8 cellular contexts compared by ENCODE assay signal in genomic region chr1:155003766-155004351, GRCh38. TPM values are rescaled to one million over a fixed set of nuclear protein-coding genes. Genes with fewer than 3 reads are reported as not detected.
A peak's percentile ranks its signal among the peaks of the same experiment; 100 is the strongest.
DNase-seq lines count a peak whose midpoint lies in the region; ATAC-seq, FAIRE-seq and TF ChIP-seq lines count a peak whose summit lies in the region.

No MANE protein-coding gene starts in this region.

- H3K27me3 ChIP-seq in left lung: no peaks in the 10 kb centered on the region
- no peaks in the 10 kb centered on the region for H3K27me3 ChIP-seq in stomach smooth muscle (ENCODE audit: control insufficient read depth in 1 of 2, insufficient read depth in 2 of 2, low read length in 2 of 2)

- peaks cover 57% of the 10 kb centered on the region for H3K4me1 Mint-ChIP-seq in activated CD4-positive, alpha-beta T cell treated with anti-CD3 and anti-CD28 coated beads, Interleukin-2, amount 10 ng/mL, durations not matched to agents 7 days and 5 days

- H3K4me3 ChIP-seq in coronary artery (peak overlapping the region; percentile 94), left lung (peak overlapping the region; percentile 91 to 96), stomach smooth muscle (ENCODE audit: low read length in 2 of 2) (peak overlapping the region; percentile 94 to 95)

- intact Hi-C loops in left lung (cut with DNase I): no loop called here

- no peaks in the 10 kb centered on the region for H3K9me3 Mint-ChIP-seq in activated CD4-positive, alpha-beta T cell treated with anti-CD3 and anti-CD28 coated beads, Interleukin-2, amount 10 ng/mL, durations not matched to agents 7 days and 5 days

- TF ChIP-seq CTCF in coronary artery (IDR thresholded peaks at IDR 0.05) (no peak), left lung (IDR thresholded peaks at IDR 0.05) (no peak)

- CTCF ChIA-PET in activated CD4-positive, alpha-beta T cell treated with anti-CD3 and anti-CD28 coated beads, Interleukin-2, amount 10 ng/mL, durations not matched to agents 7 days and 5 days (lab: Charles Lee): interaction anchor here (0.8 to 13.0 kb wide), 3 partner anchors 11 to 68 kb away, joined by 3 to 184 read pairs (median 4); partner anchors contain the start of genes FLAD1 and PMVK

- POLR2A ChIA-PET in activated CD4-positive, alpha-beta T cell treated with anti-CD3 and anti-CD28 coated beads, Interleukin-2, amount 10 ng/mL, durations not matched to agents 7 days and 5 days (lab: Charles Lee): no interaction called here

- H3K36me3 ChIP-seq in left lung (no peaks in the 10 kb centered on the region), stomach smooth muscle (ENCODE audit: control insufficient read depth in 2 of 2, insufficient read depth in 2 of 2, low read length in 2 of 2) (no peaks in the 10 kb centered on the region)

- peak overlapping the region; percentile 89 to 95 for H3K9ac ChIP-seq in stomach smooth muscle (ENCODE audit: low read length in 2 of 2)

- H3K27ac ChIP-seq in coronary artery (peak overlapping the region; percentile 93 to 98), left lung (peak overlapping the region; percentile 91 to 95), stomach smooth muscle (ENCODE audit: low read length) (peak overlapping the region; percentile 94)

- DNase-seq in activated CD4-positive, alpha-beta T cell treated with anti-CD3 and anti-CD28 coated beads, Interleukin-2, amount 10 ng/mL, durations not matched to agents 7 days and 5 days: no peak
- no peak for DNase-seq in activated CD4-positive, alpha-beta T cell treated with anti-CD3 and anti-CD28 coated beads, Interleukin-2, amount 50 U/mL, for 1 hour
- DNase-seq in RCC 7860 (ENCODE audit: low spot score) (peak; percentile 55), coronary artery (ENCODE audit: low spot score) (peak; percentile 88), left lung (peak; percentile 75 to 92)

- peaks cover 46 to 66% of the 10 kb centered on the region in 2 donors for H3K4me1 ChIP-seq in left lung
- peaks cover 65% of the 10 kb centered on the region for H3K4me1 ChIP-seq in stomach smooth muscle (ENCODE audit: control insufficient read depth, insufficient read depth, low read length)

- no peaks in the 10 kb centered on the region for H3K27me3 Mint-ChIP-seq in activated CD4-positive, alpha-beta T cell treated with anti-CD3 and anti-CD28 coated beads, Interleukin-2, amount 10 ng/mL, durations not matched to agents 7 days and 5 days

- peak overlapping the region; percentile 93 for H3K27ac Mint-ChIP-seq in activated CD4-positive, alpha-beta T cell treated with anti-CD3 and anti-CD28 coated beads, Interleukin-2, amount 10 ng/mL, durations not matched to agents 7 days and 5 days

- no peak for FAIRE-seq in RCC 7860 (lab: Jason Lieb, UNC)

- no peak for ATAC-seq in left lung
- ATAC-seq in GM18873 (IDR thresholded peaks at IDR 0.05; ENCODE audit: low FRiP score, unreplicated experiment): no peak
- no peak for ATAC-seq in HG03039 (IDR thresholded peaks at IDR 0.05; ENCODE audit: unreplicated experiment)

- H3K9me3 ChIP-seq in left lung: no peaks in the 10 kb centered on the region
- no peaks in the 10 kb centered on the region for H3K9me3 ChIP-seq in stomach smooth muscle (ENCODE audit: control insufficient read depth in 2 of 2, low read length in 2 of 2)

- peak overlapping the region; percentile 96 for H3K4me3 Mint-ChIP-seq in activated CD4-positive, alpha-beta T cell treated with anti-CD3 and anti-CD28 coated beads, Interleukin-2, amount 10 ng/mL, durations not matched to agents 7 days and 5 days

- peaks cover 18% of the 10 kb centered on the region for H3K36me3 Mint-ChIP-seq in activated CD4-positive, alpha-beta T cell treated with anti-CD3 and anti-CD28 coated beads, Interleukin-2, amount 10 ng/mL, durations not matched to agents 7 days and 5 days (ENCODE audit: low read depth)

RNA-seq across cellular contexts. Expression of gene ZBTB7B, which starts 1.3 kb away (rescaled TPM):
- 100 to 1,000 TPM; 112 to 127 TPM for total RNA-seq in activated CD4-positive, alpha-beta T cell treated with anti-CD3 and anti-CD28 coated beads, Interleukin-2, amount 10 ng/mL, durations not matched to agents 7 days and 5 days
- total RNA-seq in left lung: 100 to 1,000 TPM in 1 of 2 donors, 10 to 100 TPM in 1; 60.5 to 104 TPM

RNA-seq across cellular contexts. Expression of gene LENEP, which starts 10.5 kb away (rescaled TPM):
- 1 to 10 TPM in 1 of 2 experiments, under 1 TPM in 1; 0.85 to 1.0 TPM for total RNA-seq in activated CD4-positive, alpha-beta T cell treated with anti-CD3 and anti-CD28 coated beads, Interleukin-2, amount 10 ng/mL, durations not matched to agents 7 days and 5 days
- under 1 TPM in 1 of 2 donors, not detected in 1; 0.52 TPM for total RNA-seq in left lung

RNA-seq across cellular contexts. Expression of gene FLAD1, which starts 20.7 kb away (rescaled TPM):
- 10 to 100 TPM; 41.2 to 41.3 TPM for total RNA-seq in activated CD4-positive, alpha-beta T cell treated with anti-CD3 and anti-CD28 coated beads, Interleukin-2, amount 10 ng/mL, durations not matched to agents 7 days and 5 days
- total RNA-seq in left lung: 10 to 100 TPM; 26.4 to 39.9 TPM

RNA-seq across cellular contexts. Expression of gene CKS1B, which starts 29.4 kb away (rescaled TPM):
- 100 to 1,000 TPM; 147 to 157 TPM for total RNA-seq in activated CD4-positive, alpha-beta T cell treated with anti-CD3 and anti-CD28 coated beads, Interleukin-2, amount 10 ng/mL, durations not matched to agents 7 days and 5 days
- 10 to 100 TPM; 29.7 to 40.8 TPM for total RNA-seq in left lung

RNA-seq across cellular contexts. Expression of gene DCST2, which starts 29.7 kb away (rescaled TPM):
- total RNA-seq in activated CD4-positive, alpha-beta T cell treated with anti-CD3 and anti-CD28 coated beads, Interleukin-2, amount 10 ng/mL, durations not matched to agents 7 days and 5 days: under 1 TPM; 0.50 to 0.73 TPM
- 1 to 10 TPM in 1 of 2 donors, under 1 TPM in 1; 0.60 to 1.3 TPM for total RNA-seq in left lung

Comparison
In these comparisons a context has a peak if more than half of its experiments do, and no peak if none do; other contexts are left out.
1. DNase-seq: peak in RCC 7860 (single experiment), coronary artery (single experiment) and left lung (2 of 2); none in activated CD4-positive, alpha-beta T cell treated with anti-CD3 and anti-CD28 coated beads, Interleukin-2, amount 10 ng/mL, durations not matched to agents 7 days and 5 days (single experiment) and activated CD4-positive, alpha-beta T cell treated with anti-CD3 and anti-CD28 coated beads, Interleukin-2, amount 50 U/mL, for 1 hour (single experiment).
2. Peak in every context shown above with its lines, with median percentiles within 50 percentile points of each other: H3K27ac ChIP-seq and H3K4me3 ChIP-seq.